19 cellular contexts compared by ENCODE assay signal in genomic region chr1:17498214-17498613, GRCh38. TPM values are rescaled to one million over a fixed set of nuclear protein-coding genes. Genes with fewer than 3 reads are reported as not detected.
DNase-seq lines count a peak whose midpoint lies in the region; TF ChIP-seq lines count a peak whose summit lies in the region.
"Had no signal": no experiment of that assay in that cellular context is flagged by ENCODE, and none has a peak within 500 bp of the region (broad histone marks: within the 10 kb centered on the region; RNA-seq: fewer than 3 reads in every experiment).

No MANE protein-coding gene starts in this region.

- POLR2A ChIA-PET in Caco-2 (lab: Charles Lee), result no interaction called here

- 87% methylated on average over 4 of the region's 4 CpGs for WGBS in smooth muscle cell (ENCODE audit: low lambda C conversion rate)

- H3K27ac ChIP-seq in colonic mucosa (no peak overlapping the region), smooth muscle cell (ENCODE audit: low read depth) (no peak overlapping the region)
- H3K27ac ChIP-seq: GM23248 had no signal

- no peak overlapping the region for H3K4me2 ChIP-seq in smooth muscle cell

- H3K36me3 Mint-ChIP-seq in Caco-2 (ENCODE audit: insufficient read depth, unreplicated experiment) (no peaks in the 10 kb centered on the region), nephron progenitor cell (ENCODE audit: low read depth) (no peaks in the 10 kb centered on the region)
- H3K36me3 Mint-ChIP-seq: CD4-positive, CD25-positive, alpha-beta regulatory T cell had no signal

- H3K27me3 Mint-ChIP-seq in Caco-2 (ENCODE audit: insufficient read depth, unreplicated experiment) (no peaks in the 10 kb centered on the region), nephron progenitor cell (ENCODE audit: low read depth, poor library complexity) (peaks cover 13% of the 10 kb centered on the region)

- H3K27me3 ChIP-seq in Caco-2 (replicated peaks; ENCODE audit: control insufficient read depth, insufficient read depth, low read length), result no peaks in the 10 kb centered on the region
- no peaks in the 10 kb centered on the region for H3K27me3 ChIP-seq in colonic mucosa
- H3K27me3 ChIP-seq in smooth muscle cell (ENCODE audit: low read depth), result no peaks in the 10 kb centered on the region

- intact Hi-C loops in Caco-2 (cut with micrococcal nuclease; ENCODE audit: unreplicated experiment) (no loop called here), colonic mucosa (cut with DNase I) (loop anchor here (5.0 kb wide), 1 partner anchor 329 kb away; no protein-coding TSS in a partner anchor)

- H3K79me2 ChIP-seq in smooth muscle cell (ENCODE audit: low read depth), result no peaks in the 10 kb centered on the region

- H3K27ac Mint-ChIP-seq in Caco-2 (ENCODE audit: unreplicated experiment), result no peak overlapping the region
- peak overlapping the region; percentile 1 for H3K27ac Mint-ChIP-seq in nephron progenitor cell
- H3K27ac Mint-ChIP-seq: B cell; CD4-positive, CD25-positive, alpha-beta regulatory T cell had no signal

- no peaks in the 10 kb centered on the region for H3K36me3 ChIP-seq in Caco-2 (ENCODE audit: control insufficient read depth, insufficient read depth, low read length)
- no peaks in the 10 kb centered on the region for H3K36me3 ChIP-seq in colonic mucosa
- no peaks in the 10 kb centered on the region for H3K36me3 ChIP-seq in smooth muscle cell (ENCODE audit: low read depth)

- H3K4me3 Mint-ChIP-seq in Caco-2 (ENCODE audit: unreplicated experiment), result no peak overlapping the region
- H3K4me3 Mint-ChIP-seq in nephron progenitor cell, result no peak overlapping the region
- H3K4me3 Mint-ChIP-seq: B cell; CD4-positive, CD25-positive, alpha-beta regulatory T cell had no signal

- H4K20me1 ChIP-seq in smooth muscle cell (ENCODE audit: low read depth), result no peaks in the 10 kb centered on the region

- 0 out of 2 replicates have a peak, but pooled peaks cover 7% of the 10 kb centered on the region for H3K4me1 ChIP-seq in Caco-2
- no peaks in the 10 kb centered on the region for H3K4me1 ChIP-seq in colonic mucosa
- H3K4me1 ChIP-seq in smooth muscle cell (ENCODE audit: low read depth), result no peaks in the 10 kb centered on the region

- CTCF ChIA-PET in Caco-2 (lab: Charles Lee), result interaction anchor here (0.6 kb wide), 1 partner anchor 165 kb away, joined by 3 read pairs; no protein-coding TSS in a partner anchor

- BruUV-seq in Caco-2 (replicated peaks; lab: Mats Ljungman, UMichigan), result no TSS peak

- H3K4me1 Mint-ChIP-seq in Caco-2 (ENCODE audit: low read depth, unreplicated experiment) (peaks cover 7% of the 10 kb centered on the region), nephron progenitor cell (peaks cover 11% of the 10 kb centered on the region)

- H3K9me3 Mint-ChIP-seq in Caco-2 (ENCODE audit: unreplicated experiment) (no peaks in the 10 kb centered on the region), nephron progenitor cell (peaks cover 43% of the 10 kb centered on the region)

- TF ChIP-seq CTCF in Caco-2 (IDR thresholded peaks at IDR 0.05; ENCODE audit: insufficient read depth in 1 of 2, low read depth in 1 of 2, low read length in 1 of 2, severe bottlenecking in 1 of 2, unreplicated experiment in 1 of 2) (no peak), colonic mucosa (IDR thresholded peaks at IDR 0.05) (no peak), nephron progenitor cell (IDR thresholded peaks at IDR 0.05) (no peak), smooth muscle cell (IDR thresholded peaks at IDR 0.05; ENCODE audit: borderline replicate concordance, insufficient read depth, poor library complexity, severe bottlenecking) (no peak)

- no peaks in the 10 kb centered on the region for H3F3A ChIP-seq in smooth muscle cell (ENCODE audit: low read depth)

- H3K4me3 ChIP-seq in Caco-2 (ENCODE audit: low read depth, low read length) (no peak overlapping the region), colonic mucosa (no peak overlapping the region), smooth muscle cell (no peak overlapping the region)
- H3K4me3 ChIP-seq: GM12878, GM23248 had no signal

- DNase-seq in Caco-2, result peak; percentile 18 to 43
- peak; percentile 23 for DNase-seq in NCI-H146 treated with DMSO at 0.1 percent for 48 hours (lab: John Stamatoyannopoulos, UW; ENCODE audit: unreplicated experiment)
- DNase-seq in colonic mucosa, result peak; percentile 57
- DNase-seq in nephron progenitor cell, result no peak
- no peak for DNase-seq in stimulated activated naive CD4-positive, alpha-beta T cell (lab: John Stamatoyannopoulos, UW)
- DNase-seq in smooth muscle cell (lab: John Stamatoyannopoulos, UW; ENCODE audit: unreplicated experiment), result no peak
- no peak for DNase-seq in T-helper 1 cell
- DNase-seq: CD4-positive, CD25-positive, alpha-beta regulatory T cell; DND-41; GDM1; GM23248; KG1; NCI-H1048; NCI-H187; NCI-H2171; NCI-H446; NCI-H774 had no signal

- H3K9ac ChIP-seq in colonic mucosa (ENCODE audit: low read depth in 2 of 2, low read length in 2 of 2) (no peak overlapping the region), smooth muscle cell (ENCODE audit: low read depth) (no peak overlapping the region)
- H3K9ac ChIP-seq: GM23248 had no signal

- H3K9me3 ChIP-seq in Caco-2, result no peaks in the 10 kb centered on the region; the same call in 1 of the 2 replicates
- H3K9me3 ChIP-seq in colonic mucosa, result no peaks in the 10 kb centered on the region
- H3K9me3 ChIP-seq in smooth muscle cell (replicated peaks; ENCODE audit: low read depth), result no peaks in the 10 kb centered on the region

- H2AFZ ChIP-seq in smooth muscle cell (ENCODE audit: low read depth), result no peak overlapping the region
- H2AFZ ChIP-seq: GM23248 had no signal

RNA-seq across cellular contexts. Expression of gene ARHGEF10L, which starts 41.3 kb away (rescaled TPM):
- 31.3 and 34.0 TPM in 2 replicates for total RNA-seq in Caco-2 (2022)
- total RNA-seq in colonic mucosa, result 100 to 1,000 TPM in 1 of 2 donors, 10 to 100 TPM in 1; 77.5 to 133 TPM
- 6.6 and 9.1 TPM in 2 replicates for total RNA-seq in smooth muscle cell
- 12.0 and 13.7 TPM in 2 replicates for polyA plus RNA-seq in smooth muscle cell
- total RNA-seq: CD4-positive, CD25-positive, alpha-beta regulatory T cell had no signal
- polyA plus RNA-seq: CD4-positive, CD25-positive, alpha-beta regulatory T cell had no signal

RNA-seq across cellular contexts. Expression of gene RCC2, which starts 58.7 kb away (rescaled TPM):
- total RNA-seq in Caco-2 (2022), result 101 and 103 TPM in 2 replicates
- total RNA-seq in colonic mucosa, result 100 to 1,000 TPM in 1 of 2 donors, 10 to 100 TPM in 1; 69.3 to 121 TPM
- total RNA-seq in smooth muscle cell, result 35.2 and 44.5 TPM in 2 replicates
- polyA plus RNA-seq in smooth muscle cell, result 21.2 and 28.0 TPM in 2 replicates

Comparison
In these comparisons a context has a peak if more than half of its experiments do, and no peak if none do; other contexts are left out.
1. DNase-seq: peak in Caco-2 (2 of 2), NCI-H146 treated with DMSO at 0.1 percent for 48 hours (single experiment) and colonic mucosa (single experiment); none in nephron progenitor cell (single experiment), stimulated activated naive CD4-positive, alpha-beta T cell (0 of 6), smooth muscle cell (single experiment) and T-helper 1 cell (0 of 5).